Comparison of ENCODE assay signal across 1 cellular context in the genomic region with DNA sequence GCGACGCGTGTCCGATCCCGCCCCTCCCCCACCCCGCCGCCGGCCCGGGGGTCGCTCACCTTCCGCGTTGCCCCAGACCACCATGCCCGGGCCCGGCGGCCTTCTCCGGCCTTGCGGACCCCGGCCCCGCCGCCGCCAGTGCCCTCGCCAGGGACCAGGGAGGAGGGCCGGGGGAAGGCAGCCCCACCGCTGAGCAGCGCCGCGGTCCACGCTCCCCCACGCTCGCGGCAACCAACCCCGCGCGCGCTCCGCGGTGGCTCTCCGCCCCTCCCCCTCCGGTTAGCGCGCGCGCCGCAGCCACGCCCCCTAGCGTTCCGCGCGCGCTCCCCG.
A peak's percentile ranks its signal among the peaks of the same experiment; 100 is the strongest.
TF ChIP-seq lines count a peak whose summit lies in the region.

A gene (minus strand): TSS at position 260 of the 330 bp plus-strand sequence. CDS start 25,042 bp downstream, outside the sequence.

TF ChIP-seq in GM12878, 131 proteins besides CTCF, POLR2A, EP300 and RAD21 (continued from another document):
- TF ChIP-seq, protein P1, sequence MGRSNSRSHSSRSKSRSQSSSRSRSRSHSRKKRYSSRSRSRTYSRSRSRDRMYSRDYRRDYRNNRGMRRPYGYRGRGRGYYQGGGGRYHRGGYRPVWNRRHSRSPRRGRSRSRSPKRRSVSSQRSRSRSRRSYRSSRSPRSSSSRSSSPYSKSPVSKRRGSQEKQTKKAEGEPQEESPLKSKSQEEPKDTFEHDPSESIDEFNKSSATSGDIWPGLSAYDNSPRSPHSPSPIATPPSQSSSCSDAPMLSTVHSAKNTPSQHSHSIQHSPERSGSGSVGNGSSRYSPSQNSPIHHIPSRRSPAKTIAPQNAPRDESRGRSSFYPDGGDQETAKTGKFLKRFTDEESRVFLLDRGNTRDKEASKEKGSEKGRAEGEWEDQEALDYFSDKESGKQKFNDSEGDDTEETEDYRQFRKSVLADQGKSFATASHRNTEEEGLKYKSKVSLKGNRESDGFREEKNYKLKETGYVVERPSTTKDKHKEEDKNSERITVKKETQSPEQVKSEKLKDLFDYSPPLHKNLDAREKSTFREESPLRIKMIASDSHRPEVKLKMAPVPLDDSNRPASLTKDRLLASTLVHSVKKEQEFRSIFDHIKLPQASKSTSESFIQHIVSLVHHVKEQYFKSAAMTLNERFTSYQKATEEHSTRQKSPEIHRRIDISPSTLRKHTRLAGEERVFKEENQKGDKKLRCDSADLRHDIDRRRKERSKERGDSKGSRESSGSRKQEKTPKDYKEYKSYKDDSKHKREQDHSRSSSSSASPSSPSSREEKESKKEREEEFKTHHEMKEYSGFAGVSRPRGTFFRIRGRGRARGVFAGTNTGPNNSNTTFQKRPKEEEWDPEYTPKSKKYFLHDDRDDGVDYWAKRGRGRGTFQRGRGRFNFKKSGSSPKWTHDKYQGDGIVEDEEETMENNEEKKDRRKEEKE (IDR thresholded peaks at IDR 0.05), result no peak
- TF ChIP-seq TAF1 (IDR thresholded peaks at IDR 0.05; ENCODE audit: borderline replicate concordance, low read depth, low read length), result peak; percentile 61; the same call in 1 of the 2 replicates
- 0 out of 2 replicates have a peak, but pooled peaks have one; percentile 18 for TF ChIP-seq RUNX3 (IDR thresholded peaks at IDR 0.05; ENCODE audit: low read length)
- TF ChIP-seq BACH1 (IDR thresholded peaks at IDR 0.05; ENCODE audit: borderline replicate concordance), result peak; percentile 97
- TF ChIP-seq PAX8 (IDR thresholded peaks at IDR 0.05), result no peak
- no peak for TF ChIP-seq NR2F1 (conservative IDR thresholded peaks at IDR 0.05)
- no peak for TF ChIP-seq ESRRA (IDR thresholded peaks at IDR 0.05; ENCODE audit: low read length)
- no peak for TF ChIP-seq ZNF217 (IDR thresholded peaks at IDR 0.05)
- TF ChIP-seq GATAD2B (conservative IDR thresholded peaks at IDR 0.05; ENCODE audit: low read depth), result 0 out of 2 replicates have a peak, but pooled peaks have one; percentile 58
- TF ChIP-seq, protein P2, sequence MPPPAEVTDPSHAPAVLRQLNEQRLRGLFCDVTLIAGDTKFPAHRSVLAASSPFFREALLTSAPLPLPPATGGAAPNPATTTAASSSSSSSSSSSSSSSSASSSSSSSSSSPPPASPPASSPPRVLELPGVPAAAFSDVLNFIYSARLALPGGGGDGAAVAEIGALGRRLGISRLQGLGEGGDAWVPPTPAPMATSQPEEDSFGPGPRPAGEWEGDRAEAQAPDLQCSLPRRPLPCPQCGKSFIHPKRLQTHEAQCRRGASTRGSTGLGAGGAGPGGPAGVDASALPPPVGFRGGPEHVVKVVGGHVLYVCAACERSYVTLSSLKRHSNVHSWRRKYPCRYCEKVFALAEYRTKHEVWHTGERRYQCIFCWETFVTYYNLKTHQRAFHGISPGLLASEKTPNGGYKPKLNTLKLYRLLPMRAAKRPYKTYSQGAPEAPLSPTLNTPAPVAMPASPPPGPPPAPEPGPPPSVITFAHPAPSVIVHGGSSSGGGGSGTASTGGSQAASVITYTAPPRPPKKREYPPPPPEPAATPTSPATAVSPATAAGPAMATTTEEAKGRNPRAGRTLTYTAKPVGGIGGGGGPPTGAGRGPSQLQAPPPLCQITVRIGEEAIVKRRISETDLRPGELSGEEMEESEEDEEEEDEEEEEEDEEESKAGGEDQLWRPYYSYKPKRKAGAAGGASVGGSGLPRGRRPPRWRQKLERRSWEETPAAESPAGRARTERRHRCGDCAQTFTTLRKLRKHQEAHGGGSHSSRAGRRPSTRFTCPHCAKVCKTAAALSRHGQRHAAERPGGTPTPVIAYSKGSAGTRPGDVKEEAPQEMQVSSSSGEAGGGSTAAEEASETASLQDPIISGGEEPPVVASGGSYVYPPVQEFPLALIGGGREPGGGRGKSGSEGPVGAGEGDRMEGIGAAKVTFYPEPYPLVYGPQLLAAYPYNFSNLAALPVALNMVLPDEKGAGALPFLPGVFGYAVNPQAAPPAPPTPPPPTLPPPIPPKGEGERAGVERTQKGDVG (CRISPR knock-in tag; IDR thresholded peaks at IDR 0.05), result no peak
